22 cellular contexts compared by ENCODE assay signal in genomic region chr18:46449499-46449898, GRCh38.
"Had no signal": no experiment of that assay in that cellular context is flagged by ENCODE, and none has a peak within 500 bp of the region (broad histone marks: within the 10 kb centered on the region; RNA-seq: fewer than 3 reads in every experiment).

No MANE protein-coding gene starts in this region.

- H3K9me3 ChIP-seq: MG63 had no signal

- H3K4me2 ChIP-seq: SK-N-SH had no signal

- H3K4me1 Mint-ChIP-seq: IgD-negative memory B cell had no signal

- H3K9ac ChIP-seq: SK-N-SH had no signal

- H3K27ac ChIP-seq: HL-60 had no signal

- DNase-seq: MG63, NCI-H1092 treated with DMSO at 0.1 percent for 48 hours, NCI-H1436, NCI-H187, NCI-H2029, NCI-H2081 treated with DMSO at 0.1 percent for 48 hours, NCI-H2171, NCI-H226, NCI-H446, NCI-H510A, NCI-H524 treated with DMSO at 0.1 percent for 48 hours, NCI-H69, NCI-H774, Right ventricle myocardium superior, RPMI8226, SIG-M5, SK-N-SH had no signal

- H3K36me3 Mint-ChIP-seq: IgD-negative memory B cell had no signal

- H3K4me3 Mint-ChIP-seq: IgD-negative memory B cell had no signal

- H3K27ac Mint-ChIP-seq: IgD-negative memory B cell had no signal

- FAIRE-seq: HTR-8/SVneo, K562, RCC 7860 had no signal

- ATAC-seq: K562 had no signal

- H3K9me2 ChIP-seq: SK-N-SH had no signal

- H3K36me3 ChIP-seq: MG63 had no signal

- H3K4me3 ChIP-seq: K562, MG63 had no signal
